17 cellular contexts compared by ENCODE assay signal in the genomic region with DNA sequence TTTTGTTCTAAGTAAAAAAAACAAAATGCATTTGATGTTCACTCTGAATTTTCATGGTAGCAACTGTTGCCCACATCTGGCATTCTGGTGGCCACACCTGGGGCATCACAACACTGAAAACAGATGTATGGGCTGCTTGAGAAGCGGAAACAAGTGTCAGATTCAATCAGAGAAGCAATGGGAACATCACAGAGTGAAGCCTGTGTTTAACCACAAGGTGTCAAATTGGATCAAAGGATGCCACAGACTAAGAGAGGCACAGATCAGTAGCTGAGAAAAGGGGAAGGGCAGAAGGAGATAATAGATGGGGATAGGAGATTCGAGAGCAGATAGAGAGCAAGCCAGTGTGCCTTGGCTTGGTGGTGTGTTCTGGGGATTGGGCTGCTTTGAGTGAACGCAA. TPM values are rescaled to one million over a fixed set of nuclear protein-coding genes. Genes with fewer than 3 reads are reported as not detected.
DNase-seq lines count a peak whose midpoint lies in the region; ATAC-seq and TF ChIP-seq lines count a peak whose summit lies in the region.
"Had no signal": no experiment of that assay in that cellular context is flagged by ENCODE, and none has a peak within 500 bp of the region (broad histone marks: within the 10 kb centered on the region; RNA-seq: fewer than 3 reads in every experiment).

No MANE protein-coding gene starts in this region.

- H3K9me3 ChIP-seq in T-helper 17 cell (ENCODE audit: control insufficient read depth, low read length, poor library complexity, severe bottlenecking): no peaks in the 10 kb centered on the region
- no peaks in the 10 kb centered on the region for H3K9me3 ChIP-seq in effector memory CD4-positive, alpha-beta T cell (ENCODE audit: control insufficient read depth, low read length)
- H3K9me3 ChIP-seq: prostate gland, suprapubic skin had no signal

- peaks cover 23% of the 10 kb centered on the region for H3K4me1 Mint-ChIP-seq in activated CD4-positive, alpha-beta T cell treated with anti-CD3 and anti-CD28 coated beads, Interleukin-2, amount 10 ng/mL, durations not matched to agents 24 days and 14 days
- peaks cover 9% of the 10 kb centered on the region for H3K4me1 Mint-ChIP-seq in T-helper 17 cell

- H3K36me3 ChIP-seq in effector memory CD4-positive, alpha-beta T cell (ENCODE audit: control insufficient read depth, insufficient read depth, low read length): no peaks in the 10 kb centered on the region
- H3K36me3 ChIP-seq: prostate gland, suprapubic skin had no signal

- no peaks in the 10 kb centered on the region for H3K9me3 Mint-ChIP-seq in activated CD4-positive, alpha-beta T cell treated with anti-CD3 and anti-CD28 coated beads, Interleukin-2, amount 10 ng/mL, durations not matched to agents 24 days and 14 days
- H3K9me3 Mint-ChIP-seq: dendritic cell treated with granulocyte-macrophage colony-stimulating factor and Interleukin-4, amounts not matched to agents 40 ng/mL and 50 ng/mL, for 4 days had no signal

- TF ChIP-seq CTCF in HL-60 (IDR thresholded peaks at IDR 0.05; ENCODE audit: insufficient read depth, low read length): no peak

- H3K27me3 ChIP-seq in HL-60 (ENCODE audit: insufficient read depth, poor library complexity, severe bottlenecking): peaks cover 7% of the 10 kb centered on the region
- no peaks in the 10 kb centered on the region for H3K27me3 ChIP-seq in effector memory CD4-positive, alpha-beta T cell (replicated peaks; ENCODE audit: control insufficient read depth, insufficient read depth, low read length, poor library complexity, severe bottlenecking)
- H3K27me3 ChIP-seq: hepatocyte had no signal

- peak; percentile 79 for DNase-seq in activated CD4-positive, alpha-beta T cell treated with anti-CD3 and anti-CD28 coated beads, Interleukin-2, amount 10 ng/mL, durations not matched to agents 24 days and 14 days
- no peak for DNase-seq in activated CD4-positive, alpha-beta T cell treated with anti-CD3 and anti-CD28 coated beads for 1 hour
- DNase-seq in HL-60 (ENCODE audit: low read depth in 1 of 2, low spot score in 1 of 2) (peak in 1 of 2 experiments; percentile 3), T-helper 17 cell (peak in 1 of 3 donors; percentile 15), OCI-M2 (lab: John Stamatoyannopoulos, UW; ENCODE audit: unreplicated experiment) (no peak)
- DNase-seq in effector memory CD4-positive, alpha-beta T cell: peak; percentile 2 to 25 (median 6)
- DNase-seq: 8988T, amygdala, COR-L47, left colon, NCI-H2107 had no signal

- peak overlapping the region; percentile 36 for H3K27ac ChIP-seq in HL-60 (replicated peaks)
- no peak overlapping the region for H3K27ac ChIP-seq in effector memory CD4-positive, alpha-beta T cell (ENCODE audit: insufficient read depth, low read length, poor library complexity, severe bottlenecking)
- H3K27ac ChIP-seq: hepatocyte, prostate gland, suprapubic skin had no signal

- ATAC-seq in T-helper 17 cell (peak; percentile 94), HG03175 (IDR thresholded peaks at IDR 0.05; ENCODE audit: unreplicated experiment) (no peak), GM18909 (IDR thresholded peaks at IDR 0.05; ENCODE audit: poor library complexity, unreplicated experiment) (no peak)
- ATAC-seq: left colon had no signal

- H3K27me3 Mint-ChIP-seq in activated CD4-positive, alpha-beta T cell treated with anti-CD3 and anti-CD28 coated beads, Interleukin-2, amount 10 ng/mL, durations not matched to agents 24 days and 14 days: peaks cover 15% of the 10 kb centered on the region
- H3K27me3 Mint-ChIP-seq in T-helper 17 cell: peaks cover 11% of the 10 kb centered on the region
- H3K27me3 Mint-ChIP-seq: dendritic cell treated with granulocyte-macrophage colony-stimulating factor and Interleukin-4, amounts not matched to agents 40 ng/mL and 50 ng/mL, for 4 days had no signal

- peak overlapping the region; percentile 3 for H3K27ac Mint-ChIP-seq in activated CD4-positive, alpha-beta T cell treated with anti-CD3 and anti-CD28 coated beads, Interleukin-2, amount 10 ng/mL, durations not matched to agents 24 days and 14 days
- H3K27ac Mint-ChIP-seq in T-helper 17 cell: peak overlapping the region; percentile 78
- H3K27ac Mint-ChIP-seq: dendritic cell treated with granulocyte-macrophage colony-stimulating factor and Interleukin-4, amounts not matched to agents 40 ng/mL and 50 ng/mL, for 4 days had no signal

- H3K4me3 ChIP-seq in HL-60 (replicated peaks; ENCODE audit: insufficient read depth, low read length): no peak overlapping the region
- no peak overlapping the region for H3K4me3 ChIP-seq in effector memory CD4-positive, alpha-beta T cell (ENCODE audit: insufficient read depth, low read depth, low read length, poor library complexity, severe bottlenecking)
- H3K4me3 ChIP-seq: hepatocyte, prostate gland, suprapubic skin had no signal

- H3K4me1 ChIP-seq in effector memory CD4-positive, alpha-beta T cell (ENCODE audit: control insufficient read depth, insufficient read depth, low read length, poor library complexity, severe bottlenecking): peaks cover 3% of the 10 kb centered on the region
- H3K4me1 ChIP-seq: prostate gland, suprapubic skin had no signal

- H3K4me3 Mint-ChIP-seq in activated CD4-positive, alpha-beta T cell treated with anti-CD3 and anti-CD28 coated beads, Interleukin-2, amount 10 ng/mL, durations not matched to agents 24 days and 14 days: peak overlapping the region; percentile 34
- peak overlapping the region; percentile 86 for H3K4me3 Mint-ChIP-seq in T-helper 17 cell
- H3K4me3 Mint-ChIP-seq: dendritic cell treated with granulocyte-macrophage colony-stimulating factor and Interleukin-4, amounts not matched to agents 40 ng/mL and 50 ng/mL, for 4 days had no signal

- H3K36me3 Mint-ChIP-seq in activated CD4-positive, alpha-beta T cell treated with anti-CD3 and anti-CD28 coated beads, Interleukin-2, amount 10 ng/mL, durations not matched to agents 24 days and 14 days (ENCODE audit: low read depth): no peaks in the 10 kb centered on the region
- H3K36me3 Mint-ChIP-seq in T-helper 17 cell (ENCODE audit: low read depth): no peaks in the 10 kb centered on the region

- intact Hi-C loops in activated CD4-positive, alpha-beta T cell treated with anti-CD3 and anti-CD28 coated beads, Interleukin-2, amount 10 ng/mL, durations not matched to agents 24 days and 14 days (cut with micrococcal nuclease): no loop called here

RNA-seq across cellular contexts. Expression of gene MTF2, which starts 49.8 kb away (rescaled TPM):
- 63.7 and 64.3 TPM in 2 replicates for total RNA-seq in activated CD4-positive, alpha-beta T cell treated with anti-CD3 and anti-CD28 coated beads, Interleukin-2, amount 10 ng/mL, durations not matched to agents 24 days and 14 days
- total RNA-seq in T-helper 17 cell: 10 to 100 TPM; 37.7 to 42.4 TPM

Comparison
In these comparisons a context has a peak if more than half of its experiments do, and no peak if none do; other contexts are left out.
1. DNase-seq: peak in activated CD4-positive, alpha-beta T cell treated with anti-CD3 and anti-CD28 coated beads, Interleukin-2, amount 10 ng/mL, durations not matched to agents 24 days and 14 days (single experiment) and effector memory CD4-positive, alpha-beta T cell (3 of 3); none in activated CD4-positive, alpha-beta T cell treated with anti-CD3 and anti-CD28 coated beads for 1 hour (single experiment) and OCI-M2 (single experiment).